In genomic region chr2:173027181-173028128, GRCh38 we compare ENCODE assay signal across 1 cellular context.
TF ChIP-seq lines count a peak whose summit lies in the region.

No MANE protein-coding gene starts in this region.

TF ChIP-seq in K562, 482 proteins besides CTCF, POLR2A, EP300 and RAD21 (continued from another document and continues in another):
- no peak for TF ChIP-seq CEBPZ (IDR thresholded peaks at IDR 0.05; ENCODE audit: borderline replicate concordance, low read depth, low read length)
- peak in 1 of 2 experiments; percentile 59; a peak in 1 of 4 replicates for TF ChIP-seq RCOR1 (IDR thresholded peaks at IDR 0.05; ENCODE audit: borderline replicate concordance in 1 of 2, low read depth in 2 of 2, low read length in 2 of 2)
- TF ChIP-seq CREB5 (CRISPR knock-in tag; IDR thresholded peaks at IDR 0.05): no peak
- TF ChIP-seq GABPA (tag; conservative IDR thresholded peaks at IDR 0.05; ENCODE audit: low read depth): 0 out of 2 replicates have a peak, but pooled peaks have one; percentile 12
- peak; percentile 56; the same call in 1 of the 2 replicates for TF ChIP-seq CC2D1A (IDR thresholded peaks at IDR 0.05)
- TF ChIP-seq PPARD (CRISPR knock-in tag; IDR thresholded peaks at IDR 0.05): no peak
- no peak for TF ChIP-seq C11orf30 (IDR thresholded peaks at IDR 0.05; ENCODE audit: low read depth)
- TF ChIP-seq HCFC1 (IDR thresholded peaks at IDR 0.05; ENCODE audit: low read depth, low read length): 0 out of 2 replicates have a peak, but pooled peaks have one; percentile 14
- peak; percentile 58; the same call in 1 of the 2 replicates for TF ChIP-seq JUND (IDR thresholded peaks at IDR 0.05; ENCODE audit: borderline replicate concordance, low read depth, low read length)
- TF ChIP-seq JUND (tag; IDR thresholded peaks at IDR 0.05; ENCODE audit: borderline replicate concordance, low read depth, low read length): peak; percentile 18; the same call in 1 of the 3 replicates
- no peak for TF ChIP-seq MIER1 (IDR thresholded peaks at IDR 0.05; ENCODE audit: low read depth)
- TF ChIP-seq SMARCB1 (IDR thresholded peaks at IDR 0.05; ENCODE audit: insufficient read length, low read depth): no peak
- no peak for TF ChIP-seq ZNF280B (CRISPR knock-in tag; IDR thresholded peaks at IDR 0.05)
- no peak for TF ChIP-seq MEF2D (tag; conservative IDR thresholded peaks at IDR 0.05; ENCODE audit: low read depth)
- TF ChIP-seq CCNT2 (IDR thresholded peaks at IDR 0.05; ENCODE audit: borderline replicate concordance, extremely low read depth, insufficient read length, low read depth, low read length): no peak
- TF ChIP-seq RB1 (IDR thresholded peaks at IDR 0.05; ENCODE audit: low read depth): no peak
- no peak for TF ChIP-seq NKRF (IDR thresholded peaks at IDR 0.05; ENCODE audit: borderline replicate concordance)
- peak; percentile 88 for TF ChIP-seq TEAD4 (IDR thresholded peaks at IDR 0.05; ENCODE audit: low read length)
- no peak for TF ChIP-seq TEAD4 (CRISPR knock-in tag; IDR thresholded peaks at IDR 0.05; ENCODE audit: borderline replicate concordance)
- TF ChIP-seq TEAD1 (CRISPR knock-in tag; IDR thresholded peaks at IDR 0.05): peak; percentile 96 to 99
- TF ChIP-seq TCF7L2 (IDR thresholded peaks at IDR 0.05; ENCODE audit: low read depth, low read length): no peak
- no peak for TF ChIP-seq ZNF143 (CRISPR knock-in tag; IDR thresholded peaks at IDR 0.05)
- TF ChIP-seq CREB3 (tag; conservative IDR thresholded peaks at IDR 0.05; ENCODE audit: low read depth): no peak
- no peak for TF ChIP-seq ZFP91 (CRISPR knock-in tag; IDR thresholded peaks at IDR 0.05)
- TF ChIP-seq RBFOX2 (IDR thresholded peaks at IDR 0.05; ENCODE audit: low read depth, low read length): no peak
- TF ChIP-seq ARNT (IDR thresholded peaks at IDR 0.05): 0 out of 4 replicates have a peak, but pooled peaks of 1 of the 2 experiments have one; percentile 27
- no peak for TF ChIP-seq FOXO4 (CRISPR knock-in tag; IDR thresholded peaks at IDR 0.05)
- TF ChIP-seq ELF2 (CRISPR knock-in tag; IDR thresholded peaks at IDR 0.05): no peak
- no peak for TF ChIP-seq ZMIZ1 (IDR thresholded peaks at IDR 0.05; ENCODE audit: low read depth in 2 of 2, low read length in 2 of 2)
- no peak for TF ChIP-seq RBM25 (IDR thresholded peaks at IDR 0.05; ENCODE audit: low read depth, low read length, severe bottlenecking)
- peak in 1 of 2 experiments; percentile 50; a peak in 1 of 4 replicates for TF ChIP-seq TBL1XR1 (IDR thresholded peaks at IDR 0.05; ENCODE audit: low read length in 2 of 2)
- TF ChIP-seq ZNF445 (CRISPR knock-in tag; IDR thresholded peaks at IDR 0.05; ENCODE audit: low read depth): no peak
- no peak for TF ChIP-seq RBBP5 (IDR thresholded peaks at IDR 0.05; ENCODE audit: borderline replicate concordance, insufficient read depth, low read length, poor library complexity, severe bottlenecking)
- no peak for TF ChIP-seq SP1 (CRISPR knock-in tag; IDR thresholded peaks at IDR 0.05)
- 0 out of 4 replicates have a peak, but pooled peaks of 1 of the 2 experiments have one; percentile 14 for TF ChIP-seq MNT (conservative IDR thresholded peaks at IDR 0.05)
- TF ChIP-seq ZNF77 (CRISPR knock-in tag; IDR thresholded peaks at IDR 0.05): no peak
- no peak for TF ChIP-seq THAP7 (CRISPR knock-in tag; IDR thresholded peaks at IDR 0.05)
- TF ChIP-seq NONO (IDR thresholded peaks at IDR 0.05; ENCODE audit: low read depth in 2 of 2, low read length in 1 of 2): 0 out of 4 replicates have a peak, but pooled peaks of 1 of the 2 experiments have one; percentile 29
- no peak for TF ChIP-seq ARID3B (CRISPR knock-in tag; IDR thresholded peaks at IDR 0.05; ENCODE audit: borderline replicate concordance)
